In genomic region chr3:69821133-69821532, GRCh38 we compare ENCODE assay signal across 12 cellular contexts.
"Had no signal": no experiment of that assay in that cellular context is flagged by ENCODE, and none has a peak within 500 bp of the region (broad histone marks: within the 10 kb centered on the region; RNA-seq: fewer than 3 reads in every experiment).

No MANE protein-coding gene starts in this region.

- H3K4me3 ChIP-seq: coronary artery, hepatocyte, thoracic aorta had no signal

- DNase-seq: activated CD4-positive, alpha-beta T cell treated with anti-CD3 and anti-CD28 coated beads, Interleukin-2, amount 50 U/mL, for 48 hours; activated gamma-delta T cell; activated T-cell treated with anti-CD3 and anti-CD28 coated beads, Interleukin-2, amount 50 U/mL, for 4 hours; effector CD8-positive, alpha-beta T cell; naive B cell; stimulated activated naive CD4-positive, alpha-beta T cell; SW 1271 had no signal

- H3K9me3 ChIP-seq: thoracic aorta had no signal

- H3K27ac ChIP-seq: coronary artery, hepatocyte had no signal

- ATAC-seq: activated CD4-positive, CD25-positive, alpha-beta regulatory T cell treated with anti-CD3 and anti-CD28 coated beads, Interleukin-2, amount 50 U/mL, for 24 hours; activated T-cell treated with anti-CD3 and anti-CD28 coated beads, Interleukin-2, amount 50 U/mL, for 4 hours; sciatic nerve had no signal

- H3K36me3 ChIP-seq: thoracic aorta had no signal

- H3K27me3 ChIP-seq: hepatocyte had no signal
